ENCODE assay signal across 19 cellular contexts in genomic region chr9:132726561-132727150, GRCh38.
"Had no signal": no experiment of that assay in that cellular context is flagged by ENCODE, and none has a peak within 500 bp of the region (broad histone marks: within the 10 kb centered on the region; RNA-seq: fewer than 3 reads in every experiment).

No MANE protein-coding gene starts in this region.

- H2AFZ ChIP-seq: hepatocyte had no signal

- DNase-seq: cerebellar nuclear complex; effector CD8-positive, alpha-beta T cell; effector memory CD8-positive, alpha-beta T cell; foreskin keratinocyte; heart left ventricle; hypothalamus; immature natural killer cell; islet precursor cell; kidney; kidney glomerular epithelial cell; left ventricle myocardium superior; lower lobe of right lung; mesenchymal stem cell; mucosa of descending colon had no signal

- H3K4me1 ChIP-seq: foreskin keratinocyte, gastroesophageal sphincter, heart left ventricle, left lung, lower lobe of right lung had no signal

- H3K4me2 ChIP-seq: hepatocyte had no signal

- H3K27me3 ChIP-seq: hepatocyte had no signal

- H3K4me3 ChIP-seq: coronary artery, esophagus muscularis mucosa, gastroesophageal sphincter, heart left ventricle, hepatocyte, left lung, lower lobe of right lung, mucosa of descending colon had no signal

- H3K27ac ChIP-seq: coronary artery, esophagus muscularis mucosa, foreskin keratinocyte, gastroesophageal sphincter, heart left ventricle, hepatocyte, left lung, lower lobe of right lung had no signal

- H3K9me3 ChIP-seq: esophagus muscularis mucosa, gastroesophageal sphincter, heart left ventricle, left lung, lower lobe of right lung, mucosa of descending colon had no signal

- H3K36me3 ChIP-seq: esophagus muscularis mucosa, gastroesophageal sphincter, heart left ventricle, left lung, lower lobe of right lung had no signal

- ATAC-seq: effector memory CD8-positive, alpha-beta T cell; foreskin keratinocyte; gastroesophageal sphincter; heart left ventricle; left lung; left ventricle myocardium superior; lower lobe of right lung; mucosa of descending colon had no signal
